ENCODE assay signal across 12 cellular contexts in genomic region chr17:82440991-82441627, GRCh38. TPM values are rescaled to one million over a fixed set of nuclear protein-coding genes. Genes with fewer than 3 reads are reported as not detected.
A peak's percentile ranks its signal among the peaks of the same experiment; 100 is the strongest.
DNase-seq lines count a peak whose midpoint lies in the region; ATAC-seq and TF ChIP-seq lines count a peak whose summit lies in the region.
"Had no signal": no experiment of that assay in that cellular context is flagged by ENCODE, and none has a peak within 500 bp of the region (broad histone marks: within the 10 kb centered on the region; RNA-seq: fewer than 3 reads in every experiment).

No MANE protein-coding gene starts in this region.

- H3K79me2 ChIP-seq in SU-DHL-6 (ENCODE audit: insufficient read depth, low read length): peaks cover 3% of the 10 kb centered on the region; the same call in 1 of the 2 replicates

- H2AFZ ChIP-seq in SU-DHL-6 (ENCODE audit: low read depth, low read length, severe bottlenecking): no peak overlapping the region

- H3K9ac ChIP-seq in BLaER1: 0 out of 2 replicates have a peak overlapping the region, but pooled peaks have one; percentile 38
- H3K9ac ChIP-seq in SU-DHL-6 (ENCODE audit: low read length): no peak overlapping the region

- peaks cover 23% of the 10 kb centered on the region for H3F3A ChIP-seq in SU-DHL-6 (ENCODE audit: insufficient read depth)

- peak; percentile 36 for DNase-seq in GM20000 (ENCODE audit: low spot score)
- DNase-seq in myocyte (ENCODE audit: low read depth): peak; percentile 83
- DNase-seq in activated CD8-positive, alpha-beta memory T cell treated with anti-CD3 and anti-CD28 coated beads for 24 hours: no peak
- no peak for DNase-seq in left lobe of liver (ENCODE audit: low spot score)
- DNase-seq in NCI-H226: no peak
- DNase-seq: activated CD4-positive, alpha-beta T cell treated with anti-CD3 and anti-CD28 coated beads for 1 hour; EL had no signal

- H3K9me2 ChIP-seq in SU-DHL-6 (replicated peaks; ENCODE audit: insufficient read depth, low read length): no peaks in the 10 kb centered on the region

- H3K4me2 ChIP-seq in BLaER1 (peak overlapping the region; percentile 98), SU-DHL-6 (ENCODE audit: low read depth, low read length, poor library complexity, severe bottlenecking) (no peak overlapping the region)

- H3K27me3 ChIP-seq in BLaER1: no peaks in the 10 kb centered on the region
- no peaks in the 10 kb centered on the region for H3K27me3 ChIP-seq in SU-DHL-6 (ENCODE audit: low read length)
- H3K27me3 ChIP-seq: ascending aorta, Peyer's patch had no signal

- H3K4me3 ChIP-seq in BLaER1 (no peak overlapping the region), SU-DHL-6 (ENCODE audit: insufficient read depth, low read length, poor library complexity, severe bottlenecking) (no peak overlapping the region)
- H3K4me3 ChIP-seq: ascending aorta, Peyer's patch had no signal

- H3K36me3 ChIP-seq in BLaER1 (peaks cover 81% of the 10 kb centered on the region), SU-DHL-6 (ENCODE audit: low read length) (peaks cover 6% of the 10 kb centered on the region; the same call in 1 of the 2 replicates)

- H4K20me1 ChIP-seq in BLaER1: peaks cover 60% of the 10 kb centered on the region
- H4K20me1 ChIP-seq in SU-DHL-6 (ENCODE audit: low read depth, low read length): no peaks in the 10 kb centered on the region

- H3K4me1 ChIP-seq in BLaER1: peaks cover 97% of the 10 kb centered on the region

- ATAC-seq in left lobe of liver (no peak), GM21528 (IDR thresholded peaks at IDR 0.05; ENCODE audit: low FRiP score, unreplicated experiment) (no peak)

- H3K27ac ChIP-seq in BLaER1 (peak overlapping the region; percentile 57), SU-DHL-6 (ENCODE audit: low read depth, low read length) (peak overlapping the region; percentile 30)

- TF ChIP-seq CTCF in GM20000 (IDR thresholded peaks at IDR 0.05; ENCODE audit: extremely low read depth, missing control alignments) (no peak), SU-DHL-6 (IDR thresholded peaks at IDR 0.05; ENCODE audit: insufficient read depth, low read length, poor library complexity, severe bottlenecking) (no peak)

- H3K9me3 ChIP-seq in BLaER1 (no peaks in the 10 kb centered on the region), SU-DHL-6 (ENCODE audit: insufficient read depth, low read length) (no peaks in the 10 kb centered on the region)
- H3K9me3 ChIP-seq: ascending aorta, Peyer's patch had no signal

RNA-seq across cellular contexts. Expression of gene CYBC1, which starts 9.4 kb away (rescaled TPM):
- total RNA-seq in myocyte (59.0 and 62.2 TPM in 2 replicates), left lobe of liver (35.5 TPM)
- 46.9 TPM for polyA plus RNA-seq in myocyte (2012)

RNA-seq across cellular contexts. Expression of gene NARF, which starts 17.4 kb away (rescaled TPM):
- total RNA-seq in myocyte (55.4 and 66.1 TPM in 2 replicates), left lobe of liver (22.5 TPM)
- 82.0 TPM for polyA plus RNA-seq in myocyte (2012)

RNA-seq across cellular contexts. Expression of gene OGFOD3, which starts 22.7 kb away (rescaled TPM):
- 37.4 and 53.4 TPM in 2 replicates for total RNA-seq in myocyte
- 30.9 TPM for polyA plus RNA-seq in myocyte (2012)
- total RNA-seq in left lobe of liver: 18.4 TPM

RNA-seq across cellular contexts. Expression of gene HEXD, which starts 23.0 kb away (rescaled TPM):
- total RNA-seq in myocyte: 30.2 and 41.8 TPM in 2 replicates
- 14.7 TPM for polyA plus RNA-seq in myocyte (2012)
- total RNA-seq in left lobe of liver: 44.3 TPM

Comparison
In these comparisons a context has a peak if more than half of its experiments do, and no peak if none do; other contexts are left out.
1. DNase-seq: peak in GM20000 (single experiment) and myocyte (single experiment); none in activated CD8-positive, alpha-beta memory T cell treated with anti-CD3 and anti-CD28 coated beads for 24 hours (single experiment), left lobe of liver (single experiment) and NCI-H226 (single experiment).